Comparison of ENCODE assay signal across 10 cellular contexts in the genomic region with DNA sequence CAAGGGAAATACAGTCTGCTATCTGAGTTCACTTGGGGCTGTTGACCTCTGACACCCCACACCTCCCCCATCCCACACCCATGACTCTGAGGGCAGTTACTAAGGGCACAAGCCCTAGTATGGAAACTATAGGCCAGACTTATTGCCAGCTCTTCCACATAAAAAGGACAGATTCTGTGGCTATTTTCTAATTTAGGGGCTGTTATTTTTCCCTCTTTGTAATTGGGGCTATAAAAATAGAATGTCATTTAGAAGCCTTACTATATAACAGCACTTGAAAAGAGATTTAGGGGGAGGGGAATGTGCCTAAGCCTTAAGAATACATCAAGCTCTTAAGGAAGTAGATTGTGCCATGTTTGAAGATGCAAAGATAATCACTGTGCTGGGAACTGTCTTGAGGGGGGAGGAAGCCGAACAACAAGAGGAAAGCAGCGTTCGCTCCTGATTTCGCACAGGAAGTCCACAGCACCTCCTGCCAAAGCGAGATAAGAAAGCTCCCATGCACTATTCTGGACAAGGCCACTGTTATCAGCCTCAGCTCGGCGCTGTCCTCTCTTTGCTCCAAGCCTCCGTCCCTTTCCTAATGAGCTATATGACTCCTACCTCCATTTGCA.
A peak's percentile ranks its signal among the peaks of the same experiment; 100 is the strongest.
DNase-seq lines count a peak whose midpoint lies in the region; TF ChIP-seq lines count a peak whose summit lies in the region.
"Had no signal": no experiment of that assay in that cellular context is flagged by ENCODE, and none has a peak within 500 bp of the region (broad histone marks: within the 10 kb centered on the region; RNA-seq: fewer than 3 reads in every experiment).

No MANE protein-coding gene starts in this region.

- no peak overlapping the region for H3K18ac ChIP-seq in H9 (ENCODE audit: insufficient read length, low read depth, low read length)

- H3K9ac ChIP-seq in H9 (ENCODE audit: extremely low read depth, insufficient read length, low read length) (no peak overlapping the region), skeletal muscle tissue (ENCODE audit: low read depth in 1 of 3, low read length in 3 of 3) (no peak overlapping the region)

- no peak overlapping the region for H4K91ac ChIP-seq in H9 (ENCODE audit: insufficient read length, low read depth, low read length)

- no peaks in the 10 kb centered on the region; the same call in 1 of the 2 replicates for H3K27me3 Mint-ChIP-seq in H9 (ENCODE audit: low read depth)
- H3K27me3 Mint-ChIP-seq in Calu3 (ENCODE audit: unreplicated experiment), result no peaks in the 10 kb centered on the region

- H4K5ac ChIP-seq in H9 (ENCODE audit: insufficient read length, low read depth, low read length), result no peak overlapping the region

- H2BK15ac ChIP-seq in H9 (ENCODE audit: low read depth, low read length), result no peak overlapping the region

- H3T11ph ChIP-seq in H9 (ENCODE audit: low read length), result no peak overlapping the region

- H2AFZ ChIP-seq in H9 (ENCODE audit: low read length) (no peak overlapping the region), hepatocyte (no peak overlapping the region)

- H3K14ac ChIP-seq in H9 (ENCODE audit: insufficient read depth, low read length), result no peak overlapping the region

- CTCF ChIA-PET in Calu3 (lab: Charles Lee), result no interaction called here
- CTCF ChIA-PET in GM10248 (lab: Yijun Ruan, JAX), result interaction anchor here (1.2 to 1.5 kb wide), 2 partner anchors 12 to 54 kb away, joined by 4 read pairs; no protein-coding TSS in a partner anchor

- no peak overlapping the region for H3K4ac ChIP-seq in H9 (ENCODE audit: low read depth, low read length)

- H3K4me3 Mint-ChIP-seq in H9, result peak overlapping the region in 1 of 2 experiments; percentile 37; a peak in 1 of 5 replicates
- no peak overlapping the region for H3K4me3 Mint-ChIP-seq in Calu3 (ENCODE audit: low read depth, unreplicated experiment)

- no peak overlapping the region for H3K23ac ChIP-seq in H9 (ENCODE audit: insufficient read length, low read depth, low read length)

- no peak overlapping the region for H2AK5ac ChIP-seq in H9 (ENCODE audit: insufficient read length, low read length)

- H3K36me3 Mint-ChIP-seq in H9 (ENCODE audit: insufficient read depth in 1 of 3, low read depth in 3 of 3) (peaks cover 21 to 67% (median 36%) of the 10 kb centered on the region in 3 experiments), Calu3 (ENCODE audit: insufficient read depth, unreplicated experiment) (no peaks in the 10 kb centered on the region)

- no peaks in the 10 kb centered on the region for H3K27me3 ChIP-seq in H9 (ENCODE audit: insufficient read depth, low read length)
- H3K27me3 ChIP-seq in adrenal gland, result no peaks in the 10 kb centered on the region
- no peaks in the 10 kb centered on the region for H3K27me3 ChIP-seq in hepatocyte
- H3K27me3 ChIP-seq in skeletal muscle tissue (ENCODE audit: control insufficient read depth in 3 of 3, insufficient read depth in 3 of 3, low read length in 3 of 3), result no peaks in the 10 kb centered on the region

- POLR2A ChIA-PET in GM10248 (lab: Yijun Ruan, JAX), result no interaction called here

- TF ChIP-seq CTCF in H9 (conservative IDR thresholded peaks at IDR 0.05), result no peak
- TF ChIP-seq CTCF in adrenal gland (IDR thresholded peaks at IDR 0.05), result no peak
- no peak for TF ChIP-seq CTCF in hepatocyte (IDR thresholded peaks at IDR 0.05; ENCODE audit: poor library complexity)
- TF ChIP-seq CTCF in Calu3 (IDR thresholded peaks at IDR 0.05; ENCODE audit: unreplicated experiment), result no peak
- no peak for TF ChIP-seq CTCF in GM10248 (IDR thresholded peaks at IDR 0.05; ENCODE audit: control extremely low read depth, extremely low read depth, low read depth, missing control alignments)

- no peaks in the 10 kb centered on the region for H3K9me2 ChIP-seq in hepatocyte (replicated peaks; ENCODE audit: insufficient read depth)

- no TSS peak for BruUV-seq in Calu3 (replicated peaks; lab: Mats Ljungman, UMichigan)

- H3K9me3 Mint-ChIP-seq in H9 (no peaks in the 10 kb centered on the region), Calu3 (ENCODE audit: low read depth, unreplicated experiment) (no peaks in the 10 kb centered on the region)

- H2BK20ac ChIP-seq in H9 (ENCODE audit: low read depth, low read length, poor library complexity, severe bottlenecking), result no peak overlapping the region

- H2BK12ac ChIP-seq in H9 (ENCODE audit: insufficient read length, low read depth, low read length), result no peak overlapping the region

- H3K27ac ChIP-seq in H9 (ENCODE audit: insufficient read length, low read depth, low read length), result no peak overlapping the region
- peak overlapping the region in 1 of 5 donors; percentile 40 for H3K27ac ChIP-seq in adrenal gland
- H3K27ac ChIP-seq in hepatocyte, result peak overlapping the region; percentile 12
- peak overlapping the region; percentile 67 for H3K27ac ChIP-seq in skeletal muscle tissue (ENCODE audit: low read depth, low read length)

- H3K23me2 ChIP-seq in H9 (ENCODE audit: insufficient read length, low read depth, low read length, poor library complexity, severe bottlenecking), result no peaks in the 10 kb centered on the region

- H3K56ac ChIP-seq in H9 (ENCODE audit: insufficient read length, low read depth, low read length), result no peak overlapping the region

- H3K36me3 ChIP-seq in adrenal gland (replicated peaks in 1 of 2) (no peaks in the 10 kb centered on the region), hepatocyte (replicated peaks; ENCODE audit: insufficient read depth, low read depth) (no peaks in the 10 kb centered on the region), skeletal muscle tissue (ENCODE audit: control insufficient read depth in 3 of 3, insufficient read depth in 3 of 3, low read length in 3 of 3) (peaks cover 0 to 3% (median 0%) of the 10 kb centered on the region in 3 donors)

- peak overlapping the region in 2 of 3 experiments; percentile 28 to 78; a peak in 5 of 7 replicates for H3K27ac Mint-ChIP-seq in H9
- H3K27ac Mint-ChIP-seq in Calu3 (ENCODE audit: unreplicated experiment), result no peak overlapping the region

- no peak overlapping the region for H2BK120ac ChIP-seq in H9 (ENCODE audit: low read depth, low read length, poor library complexity, severe bottlenecking)

- no peak for TF ChIP-seq POLR2A in adrenal gland (IDR thresholded peaks at IDR 0.05)

- no peaks in the 10 kb centered on the region for H3K79me1 ChIP-seq in H9 (ENCODE audit: insufficient read depth, low read depth, low read length, poor library complexity, severe bottlenecking)

- no peak for DNase-seq in H9
- DNase-seq in adrenal gland, result peak; percentile 31 to 81 (median 51)
- DNase-seq in hepatocyte (ENCODE audit: low spot score), result peak; percentile 50
- no peak for DNase-seq in mesenteric fat pad (ENCODE audit: low spot score)
- DNase-seq in Calu3, result no peak
- no peak for DNase-seq in GM10248 (ENCODE audit: extremely low spot score)
- no peak for DNase-seq in activated effector memory CD4-positive, alpha-beta T cell treated with anti-CD3 and anti-CD28 coated beads, Interleukin-2, amount 50 U/mL, for 16 hours
- DNase-seq: NCI-H510A treated with DMSO at 0.1 percent for 48 hours, SW 1271 had no signal

- H3K79me2 ChIP-seq in H9 (ENCODE audit: insufficient read depth, low read length) (no peaks in the 10 kb centered on the region; the same call in 1 of the 2 replicates), hepatocyte (no peaks in the 10 kb centered on the region)

- H3K9me3 ChIP-seq in H9 (ENCODE audit: control insufficient read depth, low read depth, low read length), result no peaks in the 10 kb centered on the region
- no peaks in the 10 kb centered on the region for H3K9me3 ChIP-seq in adrenal gland (replicated peaks in 1 of 3)
- H3K9me3 ChIP-seq in hepatocyte (ENCODE audit: low read depth), result no peaks in the 10 kb centered on the region
- H3K9me3 ChIP-seq in skeletal muscle tissue (ENCODE audit: control insufficient read depth in 3 of 3, low read length in 3 of 3), result no peaks in the 10 kb centered on the region

- H4K20me1 ChIP-seq in H9 (ENCODE audit: control insufficient read depth, insufficient read depth, insufficient read length) (no peaks in the 10 kb centered on the region), hepatocyte (ENCODE audit: insufficient read depth, poor library complexity, severe bottlenecking) (no peaks in the 10 kb centered on the region)

- peaks cover 8% of the 10 kb centered on the region; the same call in 1 of the 2 replicates for H3K4me1 ChIP-seq in H9 (ENCODE audit: insufficient read depth, low read length)
- peaks cover 0 to 4% of the 10 kb centered on the region in 2 donors for H3K4me1 ChIP-seq in adrenal gland (replicated peaks in 1 of 2)
- H3K4me1 ChIP-seq in hepatocyte (ENCODE audit: insufficient read depth), result peaks cover 4% of the 10 kb centered on the region
- H3K4me1 ChIP-seq in skeletal muscle tissue (ENCODE audit: control insufficient read depth in 3 of 3, insufficient read depth in 3 of 3, low read length in 3 of 3), result peaks cover 0 to 7% (median 2%) of the 10 kb centered on the region in 3 donors

- H3K4me1 Mint-ChIP-seq in H9, result peaks cover 32 to 39% of the 10 kb centered on the region in 2 experiments
- no peaks in the 10 kb centered on the region for H3K4me1 Mint-ChIP-seq in Calu3 (ENCODE audit: low read depth, unreplicated experiment)

- H3K4me3 ChIP-seq in adrenal gland, result no peak overlapping the region
- no peak overlapping the region for H3K4me3 ChIP-seq in hepatocyte
- H3K4me3 ChIP-seq in skeletal muscle tissue (ENCODE audit: low read length in 3 of 3), result no peak overlapping the region

- no CpG with 5 or more reads among the region's 8 CpGs for WGBS in H9 (ENCODE audit: extremely low coverage, insufficient read length, low lambda C conversion rate)
- 10 to 22% (median 15%) methylated on average over 8 of the region's 8 CpGs for WGBS in adrenal gland, 4 donors
- WGBS in hepatocyte (ENCODE audit: low lambda C conversion rate, missing lambda C conversion rate), result 24% methylated on average over 8 of the region's 8 CpGs

- H3K4me2 ChIP-seq in H9 (ENCODE audit: insufficient read depth, insufficient read length, low read length) (no peak overlapping the region), hepatocyte (peak overlapping the region; percentile 4)

- intact Hi-C loops in adrenal gland (cut with DNase I) (no loop called here), Calu3 (cut with micrococcal nuclease; ENCODE audit: unreplicated experiment) (no loop called here)

- H2BK5ac ChIP-seq in H9 (ENCODE audit: insufficient read length, low read length), result no peak overlapping the region

- no peak overlapping the region for H4K8ac ChIP-seq in H9 (replicated peaks; ENCODE audit: insufficient read length, low read depth, low read length)

Comparison
In these comparisons a context has a peak if more than half of its experiments do, and no peak if none do; other contexts are left out.
1. DNase-seq: peak in adrenal gland (7 of 7) and hepatocyte (single experiment); none in H9 (single experiment), mesenteric fat pad (single experiment), Calu3 (single experiment), GM10248 (single experiment) and activated effector memory CD4-positive, alpha-beta T cell treated with anti-CD3 and anti-CD28 coated beads, Interleukin-2, amount 50 U/mL, for 16 hours (single experiment).